ENCODE assay signal across 2 cellular contexts in genomic region chr9:134459573-134459972, GRCh38.
TF ChIP-seq lines count a peak whose summit lies in the region.

No MANE protein-coding gene starts in this region.

TF ChIP-seq in IMR-90, 13 proteins besides CTCF, POLR2A, EP300 and RAD21:
- TF ChIP-seq BHLHE40 (IDR thresholded peaks at IDR 0.05; ENCODE audit: low read depth, low read length), result no peak
- no peak for TF ChIP-seq SMC3 (IDR thresholded peaks at IDR 0.05; ENCODE audit: low read depth, low read length)
- TF ChIP-seq, protein P1, sequence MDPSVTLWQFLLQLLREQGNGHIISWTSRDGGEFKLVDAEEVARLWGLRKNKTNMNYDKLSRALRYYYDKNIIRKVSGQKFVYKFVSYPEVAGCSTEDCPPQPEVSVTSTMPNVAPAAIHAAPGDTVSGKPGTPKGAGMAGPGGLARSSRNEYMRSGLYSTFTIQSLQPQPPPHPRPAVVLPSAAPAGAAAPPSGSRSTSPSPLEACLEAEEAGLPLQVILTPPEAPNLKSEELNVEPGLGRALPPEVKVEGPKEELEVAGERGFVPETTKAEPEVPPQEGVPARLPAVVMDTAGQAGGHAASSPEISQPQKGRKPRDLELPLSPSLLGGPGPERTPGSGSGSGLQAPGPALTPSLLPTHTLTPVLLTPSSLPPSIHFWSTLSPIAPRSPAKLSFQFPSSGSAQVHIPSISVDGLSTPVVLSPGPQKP (IDR thresholded peaks at IDR 0.05; ENCODE audit: borderline replicate concordance, low read depth, low read length), result no peak
- TF ChIP-seq MXI1 (IDR thresholded peaks at IDR 0.05; ENCODE audit: borderline replicate concordance, low read depth, low read length), result no peak
- no peak for TF ChIP-seq RCOR1 (IDR thresholded peaks at IDR 0.05; ENCODE audit: insufficient replicate concordance, low read length)
- TF ChIP-seq CHD1 (IDR thresholded peaks at IDR 0.05; ENCODE audit: low read depth, low read length), result no peak
- TF ChIP-seq FOS (IDR thresholded peaks at IDR 0.05; ENCODE audit: low read depth, low read length), result no peak
- no peak for TF ChIP-seq NFE2L2 (IDR thresholded peaks at IDR 0.05; ENCODE audit: low read depth, low read length)
- no peak for TF ChIP-seq RFX5 (IDR thresholded peaks at IDR 0.05; ENCODE audit: low read depth, low read length)

TF ChIP-seq in K562, 482 proteins besides CTCF, POLR2A, EP300 and RAD21:
- TF ChIP-seq SMARCB1 (IDR thresholded peaks at IDR 0.05; ENCODE audit: insufficient read length, low read depth) (no peak), FOSL1 (tag; conservative IDR thresholded peaks at IDR 0.05) (peak; percentile 57)
TF ChIP-seq in K562: peak in this region for 1.
